In genomic region chr1:2227341-2228156, GRCh38 we compare ENCODE assay signal across 8 cellular contexts. TPM values are rescaled to one million over a fixed set of nuclear protein-coding genes. Genes with fewer than 3 reads are reported as not detected.
DNase-seq lines count a peak whose midpoint lies in the region; ATAC-seq and TF ChIP-seq lines count a peak whose summit lies in the region.

No MANE protein-coding gene starts in this region.

- H3K27ac ChIP-seq in ovary (peak overlapping the region; percentile 90 to 94), thymus (ENCODE audit: low read depth) (peak overlapping the region; percentile 96)

- H3K4me3 Mint-ChIP-seq in activated naive CD8-positive, alpha-beta T cell treated with anti-CD3 and anti-CD28 coated beads, Interleukin-2, amount 10 ng/mL, durations not matched to agents 7 days and 5 days: peak overlapping the region; percentile 66

- WGBS in ovary, 3 donors: 0 to 1% (median 0%) methylated on average over 28 to 130 of the region's 130 CpGs
- WGBS in thymus: under 1% methylated on average over 130 of the region's 130 CpGs

- H3K9me3 ChIP-seq in ovary (no peaks in the 10 kb centered on the region), thymus (ENCODE audit: control insufficient read depth) (no peaks in the 10 kb centered on the region)

- H3K4me3 ChIP-seq in GM12865 (ENCODE audit: low read depth, low read length) (peak overlapping the region; percentile 64), ovary (peak overlapping the region; percentile 95), thymus (ENCODE audit: low read length) (peak overlapping the region; percentile 73)

- peaks cover 3% of the 10 kb centered on the region for H3K36me3 Mint-ChIP-seq in activated naive CD8-positive, alpha-beta T cell treated with anti-CD3 and anti-CD28 coated beads, Interleukin-2, amount 10 ng/mL, durations not matched to agents 7 days and 5 days

- peaks cover 11% of the 10 kb centered on the region for H3K27me3 Mint-ChIP-seq in activated naive CD8-positive, alpha-beta T cell treated with anti-CD3 and anti-CD28 coated beads, Interleukin-2, amount 10 ng/mL, durations not matched to agents 7 days and 5 days

- peaks cover 6% of the 10 kb centered on the region for H3K4me1 ChIP-seq in ovary (ENCODE audit: insufficient read depth)
- H3K4me1 ChIP-seq in thymus (ENCODE audit: control insufficient read depth, insufficient read depth, low read length): peaks cover 22% of the 10 kb centered on the region

- no peaks in the 10 kb centered on the region for H3K27me3 ChIP-seq in ovary
- peaks cover 21% of the 10 kb centered on the region for H3K27me3 ChIP-seq in thymus (ENCODE audit: control insufficient read depth, insufficient read depth)

- no peak for TF ChIP-seq EP300 in ovary (IDR thresholded peaks at IDR 0.05)

- ATAC-seq in HG02642 (IDR thresholded peaks at IDR 0.05; ENCODE audit: poor library complexity, unreplicated experiment) (peak; percentile 88), Right ventricle myocardium inferior (peak; percentile 94)
- peak; percentile 86 for ATAC-seq in activated naive CD8-positive, alpha-beta T cell treated with anti-CD3 and anti-CD28 coated beads, Interleukin-2, amount 10 ng/mL, durations not matched to agents 7 days and 5 days (ENCODE audit: low read depth)

- H3K36me3 ChIP-seq in ovary (no peaks in the 10 kb centered on the region), thymus (ENCODE audit: control insufficient read depth, insufficient read depth) (no peaks in the 10 kb centered on the region)

- no peaks in the 10 kb centered on the region for H3K9me3 Mint-ChIP-seq in activated naive CD8-positive, alpha-beta T cell treated with anti-CD3 and anti-CD28 coated beads, Interleukin-2, amount 10 ng/mL, durations not matched to agents 7 days and 5 days

- DNase-seq in GM12865 (ENCODE audit: low read depth): peak; percentile 99
- DNase-seq in NCI-H1105 (lab: John Stamatoyannopoulos, UW): peak; percentile 97
- DNase-seq in SKM-1 treated with dmso at 0.1 percent for 144 hours (lab: John Stamatoyannopoulos, UW; ENCODE audit: unreplicated experiment): peak; percentile 91
- DNase-seq in activated naive CD8-positive, alpha-beta T cell treated with anti-CD3 and anti-CD28 coated beads, Interleukin-2, amount 10 ng/mL, durations not matched to agents 7 days and 5 days: peak; percentile 99
- DNase-seq in Right ventricle myocardium inferior (ENCODE audit: missing footprints): peak; percentile 97
- peak; percentile 97 to 99 (median 98) for DNase-seq in ovary

- no peak for TF ChIP-seq CTCF in GM12865 (IDR thresholded peaks at IDR 0.05; ENCODE audit: insufficient read depth, low read depth, low read length, missing control alignments)
- peak in 2 of 3 donors; percentile 53 to 68 for TF ChIP-seq CTCF in ovary (IDR thresholded peaks at IDR 0.05)

- peak; percentile 95 for TF ChIP-seq POLR2A in ovary (IDR thresholded peaks at IDR 0.05)

- intact Hi-C loops in Right ventricle myocardium inferior (cut with DNase I) (loop anchor here (1.0 kb wide), 1 partner anchor 14 kb away; no protein-coding TSS in a partner anchor), ovary (cut with DNase I) (no loop called here)

- H3K4me1 Mint-ChIP-seq in activated naive CD8-positive, alpha-beta T cell treated with anti-CD3 and anti-CD28 coated beads, Interleukin-2, amount 10 ng/mL, durations not matched to agents 7 days and 5 days: peaks cover 15% of the 10 kb centered on the region

- H3K27ac Mint-ChIP-seq in activated naive CD8-positive, alpha-beta T cell treated with anti-CD3 and anti-CD28 coated beads, Interleukin-2, amount 10 ng/mL, durations not matched to agents 7 days and 5 days: peak overlapping the region; percentile 65

- POLR2A ChIA-PET in activated naive CD8-positive, alpha-beta T cell treated with anti-CD3 and anti-CD28 coated beads, Interleukin-2, amount 10 ng/mL, durations not matched to agents 7 days and 5 days (lab: Charles Lee): interaction anchor here (0.5 to 2.6 kb wide), 16 partner anchors 13 to 164 kb away, joined by 3 to 10 read pairs (median 4); partner anchors contain the start of genes MORN1 and RER1

RNA-seq across cellular contexts. Expression of gene SKI, which starts 0.6 kb away (rescaled TPM):
- 10 to 100 TPM; 59.3 to 71.6 TPM for total RNA-seq in activated naive CD8-positive, alpha-beta T cell treated with anti-CD3 and anti-CD28 coated beads, Interleukin-2, amount 10 ng/mL, durations not matched to agents 7 days and 5 days
- total RNA-seq in Right ventricle myocardium inferior: 38.5 TPM
- 100 to 1,000 TPM in 3 of 7 donors, 10 to 100 TPM in 4; 27.8 to 109 (median 84.3) TPM for total RNA-seq in ovary
- polyA plus RNA-seq in ovary: 10 to 100 TPM; 36.3 to 47.0 TPM
- 16.4 TPM for polyA plus RNA-seq in thymus

RNA-seq across cellular contexts. Expression of gene FAAP20, which starts 33.0 kb away (rescaled TPM):
- total RNA-seq in activated naive CD8-positive, alpha-beta T cell treated with anti-CD3 and anti-CD28 coated beads, Interleukin-2, amount 10 ng/mL, durations not matched to agents 7 days and 5 days: 10 to 100 TPM; 59.0 to 61.0 TPM
- 43.9 TPM for total RNA-seq in Right ventricle myocardium inferior
- 10 to 100 TPM; 32.7 to 96.1 (median 61.7) TPM for total RNA-seq in ovary
- polyA plus RNA-seq in ovary: 10 to 100 TPM in 1 of 2 donors, 1 to 10 TPM in 1; 3.4 to 69.2 TPM
- polyA plus RNA-seq in thymus: 125 TPM

Comparison
In these comparisons a context has a peak if more than half of its experiments do, and no peak if none do; other contexts are left out.
1. Peak in every context shown above with its lines: DNase-seq, ATAC-seq, H3K4me3 ChIP-seq and H3K27ac ChIP-seq.